In genomic region chr1:153936011-153936802, GRCh38 we compare ENCODE assay signal across 1 cellular context.
TF ChIP-seq lines count a peak whose summit lies in the region.

No MANE protein-coding gene starts in this region.

TF ChIP-seq in K562, 482 proteins besides CTCF, POLR2A, EP300 and RAD21:
- TF ChIP-seq POLR2G (IDR thresholded peaks at IDR 0.05; ENCODE audit: low read depth, low read length) (0 out of 2 replicates have a peak, but pooled peaks have one; percentile 26), RBFOX2 (IDR thresholded peaks at IDR 0.05; ENCODE audit: low read depth, low read length) (peak; percentile 43; the same call in 1 of the 2 replicates), ZBTB26 (CRISPR knock-in tag; IDR thresholded peaks at IDR 0.05) (no peak)
